ENCODE assay signal across 8 cellular contexts in genomic region chr2:65031341-65032015, GRCh38. TPM values are rescaled to one million over a fixed set of nuclear protein-coding genes. Genes with fewer than 3 reads are reported as not detected.
DNase-seq lines count a peak whose midpoint lies in the region; ATAC-seq and TF ChIP-seq lines count a peak whose summit lies in the region.

No MANE protein-coding gene starts in this region.

- H3K36me3 Mint-ChIP-seq in CD4-positive, alpha-beta memory T cell: no peaks in the 10 kb centered on the region

- peak in 1 of 5 donors; percentile 10 for DNase-seq in CD4-positive, alpha-beta memory T cell
- DNase-seq in NCI-H510A treated with DMSO at 0.1 percent for 48 hours (lab: John Stamatoyannopoulos, UW) (peak; percentile 72), upper lobe of right lung (no peak), HK-2 (ENCODE audit: unreplicated experiment) (no peak), NCI-H1694 (lab: John Stamatoyannopoulos, UW) (no peak), NCI-H446 (lab: John Stamatoyannopoulos, UW) (no peak)
- no peak for DNase-seq in effector memory CD4-positive, alpha-beta T cell

- intact Hi-C loops in CD4-positive, alpha-beta memory T cell (cut with micrococcal nuclease): loop anchor here (2.0 kb wide), 2 partner anchors 43 to 115 kb away; partner anchors contain the start of gene SLC1A4
- intact Hi-C loops in upper lobe of right lung (cut with DNase I): no loop called here

- no peaks in the 10 kb centered on the region for H3K9me3 ChIP-seq in CD4-positive, alpha-beta memory T cell (ENCODE audit: control insufficient read depth in 1 of 2, low read length in 2 of 2)
- no peaks in the 10 kb centered on the region for H3K9me3 ChIP-seq in effector memory CD4-positive, alpha-beta T cell (ENCODE audit: control insufficient read depth, low read length)
- no peaks in the 10 kb centered on the region for H3K9me3 ChIP-seq in upper lobe of right lung

- H3K36me3 ChIP-seq in CD4-positive, alpha-beta memory T cell (ENCODE audit: insufficient read depth, low read length): no peaks in the 10 kb centered on the region
- no peaks in the 10 kb centered on the region for H3K36me3 ChIP-seq in effector memory CD4-positive, alpha-beta T cell (ENCODE audit: control insufficient read depth, insufficient read depth, low read length)
- H3K36me3 ChIP-seq in upper lobe of right lung: no peaks in the 10 kb centered on the region

- ATAC-seq in GM21717 (IDR thresholded peaks at IDR 0.05; ENCODE audit: unreplicated experiment): peak; percentile 34
- peak; percentile 67 for ATAC-seq in upper lobe of right lung

- H3K27ac Mint-ChIP-seq in CD4-positive, alpha-beta memory T cell: peak overlapping the region; percentile 33 to 92 (median 73)

- peak overlapping the region in 1 of 2 donors; percentile 13 for H3K4me3 ChIP-seq in CD4-positive, alpha-beta memory T cell (ENCODE audit: low read length in 2 of 2)
- H3K4me3 ChIP-seq in effector memory CD4-positive, alpha-beta T cell (ENCODE audit: insufficient read depth, low read depth, low read length, poor library complexity, severe bottlenecking): no peak overlapping the region
- H3K4me3 ChIP-seq in upper lobe of right lung: peak overlapping the region; percentile 14

- H3K9me3 Mint-ChIP-seq in CD4-positive, alpha-beta memory T cell: no peaks in the 10 kb centered on the region

- peaks cover 23 to 26% (median 24%) of the 10 kb centered on the region in 4 donors for H3K4me1 Mint-ChIP-seq in CD4-positive, alpha-beta memory T cell

- POLR2A ChIA-PET in CD4-positive, alpha-beta memory T cell (lab: Charles Lee; ENCODE audit: partially characterized antibody): interaction anchor here (1.0 to 2.5 kb wide), 4 partner anchors 25 to 113 kb away, joined by 3 to 11 read pairs (median 9); partner anchors contain the start of genes CEP68 and SLC1A4

- peaks cover 30% of the 10 kb centered on the region for H3K4me1 ChIP-seq in CD4-positive, alpha-beta memory T cell (ENCODE audit: insufficient read depth, low read length)
- peaks cover 16% of the 10 kb centered on the region for H3K4me1 ChIP-seq in effector memory CD4-positive, alpha-beta T cell (ENCODE audit: control insufficient read depth, insufficient read depth, low read length, poor library complexity, severe bottlenecking)
- peaks cover 19% of the 10 kb centered on the region for H3K4me1 ChIP-seq in upper lobe of right lung

- H3K4me3 Mint-ChIP-seq in CD4-positive, alpha-beta memory T cell: peak overlapping the region; percentile 39 to 75 (median 65)

- no peaks in the 10 kb centered on the region for H3K27me3 Mint-ChIP-seq in CD4-positive, alpha-beta memory T cell

- no peaks in the 10 kb centered on the region for H3K27me3 ChIP-seq in CD4-positive, alpha-beta memory T cell (ENCODE audit: insufficient read depth, low read length)
- H3K27me3 ChIP-seq in effector memory CD4-positive, alpha-beta T cell (replicated peaks; ENCODE audit: control insufficient read depth, insufficient read depth, low read length, poor library complexity, severe bottlenecking): no peaks in the 10 kb centered on the region
- H3K27me3 ChIP-seq in upper lobe of right lung: no peaks in the 10 kb centered on the region

- no peak for TF ChIP-seq CTCF in upper lobe of right lung (IDR thresholded peaks at IDR 0.05)

- CTCF ChIA-PET in CD4-positive, alpha-beta memory T cell (lab: Charles Lee; ENCODE audit: partially characterized antibody): interaction anchor here (1.2 to 6.9 kb wide), 6 partner anchors 9 to 424 kb away, joined by 4 to 62 read pairs (median 5); partner anchors contain the start of gene CEP68

- peak overlapping the region; percentile 49 for H3K27ac ChIP-seq in CD4-positive, alpha-beta memory T cell (ENCODE audit: low read depth, low read length)
- H3K27ac ChIP-seq in effector memory CD4-positive, alpha-beta T cell (ENCODE audit: insufficient read depth, low read length, poor library complexity, severe bottlenecking): peak overlapping the region; percentile 15
- H3K27ac ChIP-seq in upper lobe of right lung: peak overlapping the region; percentile 36

RNA-seq across cellular contexts. Expression of gene CEP68, which starts 24.7 kb away (rescaled TPM):
- total RNA-seq in CD4-positive, alpha-beta memory T cell: 10 to 100 TPM; 57.7 to 59.9 TPM
- 10 to 100 TPM; 19.9 to 28.4 TPM for polyA plus RNA-seq in CD4-positive, alpha-beta memory T cell
- 16.0 TPM for total RNA-seq in upper lobe of right lung

RNA-seq across cellular contexts. Expression of gene SLC1A4, which starts 42.3 kb away (rescaled TPM):
- 10 to 100 TPM in 1 of 2 experiments, 1 to 10 TPM in 1; 8.2 to 10.3 TPM for total RNA-seq in CD4-positive, alpha-beta memory T cell
- 1 to 10 TPM; 1.6 to 2.0 TPM for polyA plus RNA-seq in CD4-positive, alpha-beta memory T cell
- 12.2 TPM for total RNA-seq in upper lobe of right lung
